ENCODE assay signal across 22 cellular contexts in the genomic region with DNA sequence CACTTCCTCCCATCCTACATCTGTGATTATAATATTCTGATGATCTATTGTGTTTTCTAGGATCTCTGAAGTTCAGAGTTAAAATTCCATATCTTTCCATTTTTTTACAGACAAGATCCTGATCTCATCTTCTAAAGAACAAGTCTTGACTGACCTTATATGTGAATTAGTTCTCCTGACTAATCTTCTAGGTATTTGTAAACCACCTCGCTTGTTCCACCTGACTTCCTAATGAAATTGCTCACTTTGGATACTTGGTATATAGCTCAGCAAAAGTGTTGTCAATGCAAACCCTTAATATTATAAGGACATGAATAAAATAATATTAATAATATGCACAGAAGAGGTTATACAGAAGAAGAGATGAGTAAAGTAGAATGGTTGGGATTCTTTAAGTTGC.
DNase-seq lines count a peak whose midpoint lies in the region; ATAC-seq, FAIRE-seq and TF ChIP-seq lines count a peak whose summit lies in the region.
"Had no signal": no experiment of that assay in that cellular context is flagged by ENCODE, and none has a peak within 500 bp of the region (broad histone marks: within the 10 kb centered on the region; RNA-seq: fewer than 3 reads in every experiment).

No MANE protein-coding gene starts in this region.

- H3K36me3 ChIP-seq in PC-3 (ENCODE audit: low read depth, low read length) (no peaks in the 10 kb centered on the region), bronchial epithelial cell (ENCODE audit: control insufficient read depth, insufficient read depth, low read length) (no peaks in the 10 kb centered on the region), keratinocyte (ENCODE audit: control insufficient read depth in 2 of 2, extremely low read depth in 1 of 2, insufficient read depth in 2 of 2, low read length in 2 of 2) (no peaks in the 10 kb centered on the region), body of pancreas (replicated peaks in 1 of 2; ENCODE audit: insufficient read depth in 1 of 2, low read depth in 2 of 2) (no peaks in the 10 kb centered on the region)
- H3K36me3 ChIP-seq: BLaER1 had no signal

- H3K4me3 ChIP-seq in AG10803 (ENCODE audit: low read length), result no peak overlapping the region
- H3K4me3 ChIP-seq in PC-3 (ENCODE audit: low read length), result no peak overlapping the region
- no peak overlapping the region for H3K4me3 ChIP-seq in bronchial epithelial cell (ENCODE audit: low read depth, low read length)
- peak overlapping the region in 1 of 3 experiments; percentile 40 for H3K4me3 ChIP-seq in keratinocyte (ENCODE audit: control insufficient read depth in 2 of 3, extremely low read depth in 1 of 3, insufficient read depth in 2 of 3, low read depth in 1 of 3, low read length in 3 of 3)
- no peak overlapping the region for H3K4me3 ChIP-seq in body of pancreas
- H3K4me3 ChIP-seq: BLaER1 had no signal

- intact Hi-C loops in PC-3 (cut with micrococcal nuclease) (no loop called here), body of pancreas (cut with DNase I) (no loop called here)

- H3K4me2 ChIP-seq in PC-3 (ENCODE audit: low read length), result no peak overlapping the region
- H3K4me2 ChIP-seq in keratinocyte (ENCODE audit: control insufficient read depth, extremely low read depth, insufficient read depth, low read depth, low read length), result peak overlapping the region; percentile 71
- H3K4me2 ChIP-seq: BLaER1 had no signal

- WGBS in body of pancreas, 2 donors, result 91% methylated on average over 1 of the region's 1 CpG

- H3K9me1 ChIP-seq in keratinocyte (ENCODE audit: control insufficient read depth, extremely low read depth, insufficient read depth, low read length), result no peaks in the 10 kb centered on the region

- H3K4me1 ChIP-seq in PC-3 (ENCODE audit: insufficient read depth, low read length) (no peaks in the 10 kb centered on the region), keratinocyte (ENCODE audit: control insufficient read depth, extremely low read depth, insufficient read depth, low read length) (peaks cover 15% of the 10 kb centered on the region), body of pancreas (no peaks in the 10 kb centered on the region)
- H3K4me1 ChIP-seq: BLaER1 had no signal

- no peaks in the 10 kb centered on the region for H3F3A ChIP-seq in PC-3 (ENCODE audit: low read length, unreplicated experiment)

- H3K9ac ChIP-seq in PC-3 (ENCODE audit: low read length) (no peak overlapping the region), keratinocyte (ENCODE audit: control insufficient read depth, extremely low read depth, insufficient read depth, low read length) (no peak overlapping the region)
- H3K9ac ChIP-seq: BLaER1 had no signal

- TF ChIP-seq CTCF in AG10803 (conservative IDR thresholded peaks at IDR 0.05; ENCODE audit: low read length) (no peak), PC-3 (conservative IDR thresholded peaks at IDR 0.05; ENCODE audit: low read depth, low read length) (no peak), bronchial epithelial cell (IDR thresholded peaks at IDR 0.05; ENCODE audit: insufficient read depth, low read length, severe bottlenecking) (no peak), keratinocyte (optimal IDR thresholded peaks at IDR 0.05 in 1 of 3, IDR thresholded peaks at IDR 0.05 in 1 of 3, conservative IDR thresholded peaks at IDR 0.05 in 1 of 3; ENCODE audit: extremely low read depth in 1 of 3, insufficient read depth in 2 of 3, low read length in 3 of 3) (no peak), body of pancreas (IDR thresholded peaks at IDR 0.05) (no peak)

- FAIRE-seq in bronchial epithelial cell (lab: Jason Lieb, UNC) (no peak), keratinocyte (lab: Jason Lieb, UNC) (peak; percentile 67)
- FAIRE-seq: D721Med, HepG2 had no signal

- CTCF ChIA-PET in PC-3 (lab: Charles Lee), result no interaction called here

- ATAC-seq in PC-3 (no peak), HG02763 (IDR thresholded peaks at IDR 0.05; ENCODE audit: unreplicated experiment) (no peak), body of pancreas (no peak)
- ATAC-seq: HCT116, HepG2, Panc1 had no signal

- H3K27ac ChIP-seq in PC-3 (ENCODE audit: low read length) (no peak overlapping the region), keratinocyte (ENCODE audit: control insufficient read depth, insufficient read depth, low read length) (peak overlapping the region; percentile 81), body of pancreas (no peak overlapping the region)
- H3K27ac ChIP-seq: BLaER1 had no signal

- H2AFZ ChIP-seq in PC-3 (ENCODE audit: low read length), result no peak overlapping the region
- peak overlapping the region; percentile 33 for H2AFZ ChIP-seq in keratinocyte (ENCODE audit: control insufficient read depth, low read length)

- dilution Hi-C loops in keratinocyte (cut with MboI; ENCODE audit: extremely low pct_ligation_motif_present, low sequenced_read_pairs), result no loop called here

- no TSS peak for BruUV-seq in PC-3 (replicated peaks; lab: Mats Ljungman, UMichigan)

- no peak for TF ChIP-seq POLR2A in body of pancreas (IDR thresholded peaks at IDR 0.05)

- no peaks in the 10 kb centered on the region for H4K20me1 ChIP-seq in PC-3 (ENCODE audit: low read length)
- H4K20me1 ChIP-seq in keratinocyte (ENCODE audit: control insufficient read depth, extremely low read depth, insufficient read depth, low read length), result no peaks in the 10 kb centered on the region
- H4K20me1 ChIP-seq: BLaER1 had no signal

- no peaks in the 10 kb centered on the region for H3K79me2 ChIP-seq in PC-3 (ENCODE audit: low read length)
- H3K79me2 ChIP-seq in keratinocyte (ENCODE audit: control insufficient read depth, insufficient read depth, low read length), result no peaks in the 10 kb centered on the region

- H3K27me3 ChIP-seq in PC-3 (ENCODE audit: low read length), result 0 out of 2 replicates have a peak, but pooled peaks cover 3% of the 10 kb centered on the region
- H3K27me3 ChIP-seq in bronchial epithelial cell (ENCODE audit: control insufficient read depth, insufficient read depth, low read length), result no peaks in the 10 kb centered on the region
- no peaks in the 10 kb centered on the region for H3K27me3 ChIP-seq in keratinocyte (ENCODE audit: control insufficient read depth, extremely low read depth, insufficient read depth, low read length)
- H3K27me3 ChIP-seq in body of pancreas, result no peaks in the 10 kb centered on the region
- H3K27me3 ChIP-seq: BLaER1 had no signal

- DNase-seq in AG10803 (ENCODE audit: low read depth) (peak; percentile 4), PC-3 (peak; percentile 37), bronchial epithelial cell (ENCODE audit: low read depth) (peak; percentile 91), keratinocyte (ENCODE audit: low read depth, low spot score) (peak; percentile 74), body of pancreas (no peak), HK-2 (ENCODE audit: unreplicated experiment) (no peak)
- DNase-seq in activated CD4-positive, alpha-beta T cell treated with anti-CD3 and anti-CD28 coated beads, Interleukin-2, amount 50 U/mL, for 48 hours, result no peak
- DNase-seq: 8988T; CD8-positive, alpha-beta memory T cell; DMS79; KG1; NCI-H1048; NCI-H146; NCI-H2081 treated with DMSO at 0.1 percent for 48 hours; NCI-H510A treated with DMSO at 0.1 percent for 48 hours; SHP77 had no signal

- no peaks in the 10 kb centered on the region for H3K9me2 ChIP-seq in PC-3 (replicated peaks; ENCODE audit: low read length)

- POLR2A ChIA-PET in PC-3 (lab: Charles Lee; ENCODE audit: unreplicated experiment), result no interaction called here

- no peaks in the 10 kb centered on the region for H3K9me3 ChIP-seq in PC-3 (ENCODE audit: low read length)
- no peaks in the 10 kb centered on the region for H3K9me3 ChIP-seq in keratinocyte (ENCODE audit: control insufficient read depth, low read depth, low read length)
- H3K9me3 ChIP-seq in body of pancreas, result no peaks in the 10 kb centered on the region
- H3K9me3 ChIP-seq: BLaER1 had no signal

Comparison
In these comparisons a context has a peak if more than half of its experiments do, and no peak if none do; other contexts are left out.
1. DNase-seq: peak in AG10803 (single experiment), PC-3 (single experiment), bronchial epithelial cell (single experiment) and keratinocyte (single experiment); none in body of pancreas (0 of 4), activated CD4-positive, alpha-beta T cell treated with anti-CD3 and anti-CD28 coated beads, Interleukin-2, amount 50 U/mL, for 48 hours (0 of 2) and HK-2 (single experiment).